In the genomic region with DNA sequence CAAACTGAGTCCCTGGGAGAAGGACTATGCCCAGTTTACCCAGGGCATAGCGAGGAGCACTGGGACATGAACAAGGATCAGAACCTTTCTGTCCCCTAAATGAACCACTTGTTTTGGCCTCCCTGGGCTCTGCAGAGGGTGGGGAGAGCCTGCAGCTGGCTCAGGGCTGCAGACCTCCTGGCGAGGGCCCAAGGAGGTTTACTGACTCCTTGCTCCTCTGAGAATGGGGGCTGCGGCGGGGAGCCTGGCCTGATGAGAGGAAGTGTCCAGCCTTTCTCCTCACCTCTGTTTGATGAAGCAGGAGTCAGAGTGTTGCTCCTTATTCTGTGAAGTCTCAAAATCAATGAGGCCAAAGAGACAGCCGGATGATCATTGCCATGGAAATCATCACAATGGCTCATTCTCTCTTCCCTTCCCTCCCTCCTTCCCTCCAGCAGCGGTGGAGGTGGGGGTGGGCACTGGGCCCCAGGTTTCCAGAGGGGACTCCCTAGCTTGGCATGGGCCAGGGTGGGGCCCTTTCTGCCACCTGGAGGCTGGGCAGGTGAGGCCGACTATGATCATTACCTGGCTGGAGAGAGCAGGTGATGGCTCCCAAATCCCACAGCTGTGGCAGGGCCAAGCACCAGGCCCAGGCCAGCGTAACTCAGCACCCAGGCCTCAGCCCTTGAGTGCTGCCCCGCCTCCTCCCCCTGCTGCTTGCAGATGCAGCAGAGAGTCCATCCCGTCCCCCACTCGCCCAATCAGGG, we compare ENCODE assay signal across 18 cellular contexts.
"Had no signal": no experiment of that assay in that cellular context is flagged by ENCODE, and none has a peak within 500 bp of the region (broad histone marks: within the 10 kb centered on the region; RNA-seq: fewer than 3 reads in every experiment).

No MANE protein-coding gene starts in this region.

- H3K9me3 Mint-ChIP-seq: activated T-helper 1 cell treated with anti-CD3 and anti-CD28 coated beads, Interleukin-12 subunit alpha, Interleukin-12 subunit beta, Interleukin-2, Interleukin-4 antibody, amounts not matched to agents 30 ng/mL and 10 ng/mL and 1 ng/mL, durations not matched to agents 14 hours and 24 hours and 36 hours; endodermal cell; natural killer cell treated with Interleukin-12 subunit alpha and Interleukin-12 subunit beta and Interleukin-15 and Interleukin-18, amount 100 ng/mL, for 72 hours had no signal

- DNase-seq: activated CD4-positive, alpha-beta T cell treated with anti-CD3 and anti-CD28 coated beads, Interleukin-2, amount 50 U/mL, for 4 hours; activated gamma-delta T cell treated with Interleukin-2 at 50 U/mL for 16 hours; endodermal cell; foreskin fibroblast; glutamatergic neuron; kidney glomerular epithelial cell; right cardiac atrium; stimulated activated CD4-positive, alpha-beta T cell treated with anti-CD3 and anti-CD28 coated beads, Interleukin-2, amount 100 ng/mL, for 24 hours; stimulated activated naive CD4-positive, alpha-beta T cell treated with Interleukin-2 at 50 U/mL for 16 hours; trophoblast cell had no signal

- H3K27ac ChIP-seq: cardiac muscle cell, epithelial cell of prostate, prostate gland, suprapubic skin, vagina had no signal

- H3K4me3 Mint-ChIP-seq: activated naive CD8-positive, alpha-beta T cell; activated T-helper 1 cell treated with anti-CD3 and anti-CD28 coated beads, Interleukin-12 subunit alpha, Interleukin-12 subunit beta, Interleukin-2, Interleukin-4 antibody, amounts not matched to agents 30 ng/mL and 10 ng/mL and 1 ng/mL, durations not matched to agents 14 hours and 24 hours and 36 hours; endodermal cell; natural killer cell treated with Interleukin-12 subunit alpha and Interleukin-12 subunit beta and Interleukin-15 and Interleukin-18, amount 100 ng/mL, for 72 hours had no signal

- H3K27ac Mint-ChIP-seq: activated naive CD8-positive, alpha-beta T cell; activated T-helper 1 cell treated with anti-CD3 and anti-CD28 coated beads, Interleukin-12 subunit alpha, Interleukin-12 subunit beta, Interleukin-2, Interleukin-4 antibody, amounts not matched to agents 30 ng/mL and 10 ng/mL and 1 ng/mL, durations not matched to agents 14 hours and 24 hours and 36 hours; endodermal cell; natural killer cell treated with Interleukin-12 subunit alpha and Interleukin-12 subunit beta and Interleukin-15 and Interleukin-18, amount 100 ng/mL, for 72 hours had no signal

- H3K36me3 Mint-ChIP-seq: natural killer cell treated with Interleukin-12 subunit alpha and Interleukin-12 subunit beta and Interleukin-15 and Interleukin-18, amount 100 ng/mL, for 72 hours had no signal

- ATAC-seq: natural killer cell treated with Interleukin-12 subunit alpha and Interleukin-12 subunit beta and Interleukin-15 and Interleukin-18, amount 100 ng/mL, for 72 hours; right cardiac atrium had no signal
